19 cellular contexts compared by ENCODE assay signal in the genomic region with DNA sequence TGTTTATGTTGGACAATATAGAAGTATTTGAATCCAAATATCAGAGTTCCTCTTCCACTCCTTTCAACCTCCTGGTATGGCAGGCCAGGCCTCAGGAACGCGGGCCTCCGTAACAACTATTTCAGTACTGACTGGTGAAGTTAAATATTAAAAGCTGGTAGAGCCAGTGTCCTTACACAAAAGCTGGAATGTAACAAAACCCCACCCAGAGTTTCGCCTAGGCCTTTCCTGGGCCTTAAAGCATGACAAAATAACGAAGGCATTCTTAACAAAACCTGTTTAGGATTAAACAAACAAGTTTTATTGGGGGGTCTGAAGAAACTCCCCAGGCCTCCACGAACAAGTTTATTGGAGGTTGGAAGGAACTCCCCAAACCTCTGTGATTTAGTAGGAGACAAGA.
DNase-seq lines count a peak whose midpoint lies in the region; ATAC-seq and TF ChIP-seq lines count a peak whose summit lies in the region.
"Had no signal": no experiment of that assay in that cellular context is flagged by ENCODE, and none has a peak within 500 bp of the region (broad histone marks: within the 10 kb centered on the region; RNA-seq: fewer than 3 reads in every experiment).

No MANE protein-coding gene starts in this region.

- H3K4me3 ChIP-seq in left lung = no peak overlapping the region
- H3K4me3 ChIP-seq in smooth muscle cell = no peak overlapping the region
- H3K4me3 ChIP-seq in ovary = no peak overlapping the region
- H3K4me3 ChIP-seq: coronary artery, spleen had no signal

- no peak for TF ChIP-seq POLR2A in ovary (IDR thresholded peaks at IDR 0.05)

- peaks cover 41% of the 10 kb centered on the region for H3K4me1 Mint-ChIP-seq in chondrocyte (ENCODE audit: low read depth)
- no peaks in the 10 kb centered on the region for H3K4me1 Mint-ChIP-seq in activated naive CD4-positive, alpha-beta T cell treated with anti-CD3 and anti-CD28 coated beads, Interleukin-2, amount 10 ng/mL, durations not matched to agents 7 days and 5 days

- H3K79me2 ChIP-seq in smooth muscle cell (ENCODE audit: low read depth) = no peaks in the 10 kb centered on the region

- H3K27me3 ChIP-seq in left lung (no peaks in the 10 kb centered on the region), smooth muscle cell (ENCODE audit: low read depth) (no peaks in the 10 kb centered on the region), ovary (no peaks in the 10 kb centered on the region)
- H3K27me3 ChIP-seq: BE2C had no signal

- no peak overlapping the region for H3K9ac ChIP-seq in smooth muscle cell (ENCODE audit: low read depth)

- H3K36me3 Mint-ChIP-seq in chondrocyte (ENCODE audit: low read depth) = no peaks in the 10 kb centered on the region
- no peaks in the 10 kb centered on the region for H3K36me3 Mint-ChIP-seq in activated naive CD4-positive, alpha-beta T cell treated with anti-CD3 and anti-CD28 coated beads, Interleukin-2, amount 10 ng/mL, durations not matched to agents 7 days and 5 days

- no peak overlapping the region for H2AFZ ChIP-seq in smooth muscle cell (ENCODE audit: low read depth)

- no peaks in the 10 kb centered on the region for H3K27me3 Mint-ChIP-seq in chondrocyte (ENCODE audit: low read depth)
- H3K27me3 Mint-ChIP-seq in activated naive CD4-positive, alpha-beta T cell treated with anti-CD3 and anti-CD28 coated beads, Interleukin-2, amount 10 ng/mL, durations not matched to agents 7 days and 5 days = peaks cover 25% of the 10 kb centered on the region

- no peaks in the 10 kb centered on the region for H4K20me1 ChIP-seq in smooth muscle cell (ENCODE audit: low read depth)

- H3K9me3 ChIP-seq in left lung (no peaks in the 10 kb centered on the region), smooth muscle cell (replicated peaks; ENCODE audit: low read depth) (no peaks in the 10 kb centered on the region), ovary (no peaks in the 10 kb centered on the region)
- H3K9me3 ChIP-seq: BE2C had no signal

- peaks cover 12% of the 10 kb centered on the region for H3K9me3 Mint-ChIP-seq in chondrocyte (ENCODE audit: low read depth)
- H3K9me3 Mint-ChIP-seq in activated naive CD4-positive, alpha-beta T cell treated with anti-CD3 and anti-CD28 coated beads, Interleukin-2, amount 10 ng/mL, durations not matched to agents 7 days and 5 days = no peaks in the 10 kb centered on the region
- H3K9me3 Mint-ChIP-seq: activated T-cell treated with anti-CD3 and anti-CD28 coated beads, Interleukin-2, amount 50 U/mL, for 24 hours had no signal

- WGBS in smooth muscle cell (ENCODE audit: low lambda C conversion rate) = 54% methylated on average over 6 of the region's 6 CpGs
- WGBS in ovary, 3 donors = 31 to 47% (median 45%) methylated on average over 6 of the region's 6 CpGs

- H3K4me1 ChIP-seq in left lung (peaks cover 0 to 6% of the 10 kb centered on the region in 2 donors), smooth muscle cell (ENCODE audit: low read depth) (peaks cover 5% of the 10 kb centered on the region), ovary (ENCODE audit: insufficient read depth) (no peaks in the 10 kb centered on the region)
- H3K4me1 ChIP-seq: spleen had no signal

- H3K27ac Mint-ChIP-seq in chondrocyte (ENCODE audit: unreplicated experiment) = peak overlapping the region; percentile 88
- H3K27ac Mint-ChIP-seq in activated naive CD4-positive, alpha-beta T cell treated with anti-CD3 and anti-CD28 coated beads, Interleukin-2, amount 10 ng/mL, durations not matched to agents 7 days and 5 days = no peak overlapping the region
- H3K27ac Mint-ChIP-seq: activated T-cell treated with anti-CD3 and anti-CD28 coated beads, Interleukin-2, amount 50 U/mL, for 24 hours had no signal

- TF ChIP-seq CTCF in chondrocyte (IDR thresholded peaks at IDR 0.05) (no peak), left lung (IDR thresholded peaks at IDR 0.05) (no peak), smooth muscle cell (IDR thresholded peaks at IDR 0.05; ENCODE audit: borderline replicate concordance, insufficient read depth, poor library complexity, severe bottlenecking) (no peak), ovary (IDR thresholded peaks at IDR 0.05) (no peak)

- intact Hi-C loops in left lung (cut with DNase I) (loop anchor here in 1 of 2 donors (10.0 kb wide), 1 partner anchor 75 kb away; no protein-coding TSS in a partner anchor), ovary (cut with DNase I) (loop anchor here in 2 of 4 donors (10.0 kb wide), 2 partner anchors 125 to 145 kb away; a partner anchor contains a TSS)

- DNase-seq in HK-2 (ENCODE audit: unreplicated experiment) (peak; percentile 48), chondrocyte (ENCODE audit: low spot score) (no peak), left lung (peak in 1 of 2 donors; percentile 47), smooth muscle cell (lab: John Stamatoyannopoulos, UW; ENCODE audit: unreplicated experiment) (no peak), ovary (no peak)
- no peak for DNase-seq in activated naive CD4-positive, alpha-beta T cell (lab: John Stamatoyannopoulos, UW)
- DNase-seq in activated naive CD4-positive, alpha-beta T cell treated with anti-CD3 and anti-CD28 coated beads, Interleukin-2, amount 10 ng/mL, durations not matched to agents 7 days and 5 days = no peak
- DNase-seq: activated CD4-positive, alpha-beta T cell treated with anti-CD3 and anti-CD28 coated beads for 4 hours; activated T-cell treated with anti-CD3 and anti-CD28 coated beads, Interleukin-2, amount 50 U/mL, for 24 hours; BE2C; DMS79 treated with DMSO at 0.1 percent for 48 hours; mesendoderm; NCI-H2029; NCI-H526; occipital lobe; RPMI8226; spleen had no signal

- CTCF ChIA-PET in activated naive CD4-positive, alpha-beta T cell treated with anti-CD3 and anti-CD28 coated beads, Interleukin-2, amount 10 ng/mL, durations not matched to agents 7 days and 5 days (lab: Charles Lee) = interaction anchor here (3.0 kb wide), 1 partner anchor 10 kb away, joined by 17 read pairs; no protein-coding TSS in a partner anchor

- H3K4me2 ChIP-seq in smooth muscle cell = no peak overlapping the region

- H3K36me3 ChIP-seq in left lung (no peaks in the 10 kb centered on the region), smooth muscle cell (ENCODE audit: low read depth) (no peaks in the 10 kb centered on the region), ovary (no peaks in the 10 kb centered on the region)
- H3K36me3 ChIP-seq: BE2C, spleen had no signal

- H3K27ac ChIP-seq in left lung (peak overlapping the region in 1 of 2 donors; percentile 67), smooth muscle cell (ENCODE audit: low read depth) (peak overlapping the region; percentile 50), ovary (no peak overlapping the region)
- H3K27ac ChIP-seq: coronary artery, spleen had no signal

- TF ChIP-seq EP300 in ovary (IDR thresholded peaks at IDR 0.05) = no peak

- H3K4me3 Mint-ChIP-seq in chondrocyte (ENCODE audit: unreplicated experiment) = no peak overlapping the region
- no peak overlapping the region for H3K4me3 Mint-ChIP-seq in activated naive CD4-positive, alpha-beta T cell treated with anti-CD3 and anti-CD28 coated beads, Interleukin-2, amount 10 ng/mL, durations not matched to agents 7 days and 5 days
- H3K4me3 Mint-ChIP-seq: activated T-cell treated with anti-CD3 and anti-CD28 coated beads, Interleukin-2, amount 50 U/mL, for 24 hours had no signal

- H3F3A ChIP-seq in smooth muscle cell (ENCODE audit: low read depth) = no peaks in the 10 kb centered on the region

- ATAC-seq in left lung (peak; percentile 90), GM19035 (IDR thresholded peaks at IDR 0.05; ENCODE audit: unreplicated experiment) (no peak)
